Comparison of ENCODE assay signal across 7 cellular contexts in the genomic region with DNA sequence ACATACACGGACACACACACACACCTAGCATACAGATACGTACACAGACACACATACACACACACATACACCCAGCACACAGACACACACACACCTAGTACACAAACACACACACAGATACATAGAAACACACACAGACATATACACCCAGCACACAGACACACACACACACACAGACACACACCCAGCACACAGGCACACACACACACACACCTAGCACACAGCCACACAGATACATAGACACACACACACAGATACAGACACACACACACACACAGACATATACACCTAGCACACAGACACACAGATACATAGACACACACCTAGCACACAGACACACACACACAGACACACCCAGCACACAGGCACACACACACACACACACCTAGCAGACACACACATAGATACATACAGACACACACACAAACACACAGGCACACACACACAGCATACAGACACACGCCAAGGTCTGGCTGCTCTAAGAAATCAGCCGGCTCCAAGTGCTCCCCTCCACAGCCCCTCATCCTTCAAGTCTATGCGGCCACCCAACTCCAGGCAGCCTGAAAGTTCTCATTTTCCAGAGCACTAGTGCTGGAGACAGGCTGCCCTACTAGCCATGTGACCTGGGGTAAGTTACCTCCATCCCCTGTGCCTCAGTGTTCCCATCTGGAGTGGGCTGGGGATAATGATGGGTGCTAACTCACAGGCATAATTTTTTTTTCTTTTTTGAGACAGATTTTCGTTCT. TPM values are rescaled to one million over a fixed set of nuclear protein-coding genes. Genes with fewer than 3 reads are reported as not detected.
DNase-seq lines count a peak whose midpoint lies in the region; ATAC-seq and TF ChIP-seq lines count a peak whose summit lies in the region.
"Had no signal": no experiment of that assay in that cellular context is flagged by ENCODE, and none has a peak within 500 bp of the region (broad histone marks: within the 10 kb centered on the region; RNA-seq: fewer than 3 reads in every experiment).

No MANE protein-coding gene starts in this region.

- TF ChIP-seq CTCF in IMR-90 (conservative IDR thresholded peaks at IDR 0.05; ENCODE audit: low read depth, low read length) (no peak), mucosa of descending colon (IDR thresholded peaks at IDR 0.05) (no peak)

- no peak overlapping the region for H3K56ac ChIP-seq in IMR-90 (ENCODE audit: extremely low read depth, insufficient read depth, low read length)

- H2BK5ac ChIP-seq in IMR-90 (ENCODE audit: low read depth, low read length, poor library complexity, severe bottlenecking) = peak overlapping the region; percentile 88

- peak overlapping the region; percentile 57; the same call in 1 of the 2 replicates for H2AK5ac ChIP-seq in IMR-90 (ENCODE audit: low read depth, low read length)

- H3K36me3 ChIP-seq in IMR-90 (ENCODE audit: control insufficient read depth, insufficient read depth, low read length) = peaks cover 61% of the 10 kb centered on the region
- peaks cover 11% of the 10 kb centered on the region for H3K36me3 ChIP-seq in mucosa of descending colon (ENCODE audit: low read depth)

- no TSS peak for BruUV-seq in IMR-90 (replicated peaks; lab: Mats Ljungman, UMichigan)

- dilution Hi-C loops in IMR-90 (cut with HindIII; ENCODE audit: low sequenced_read_pairs, unreplicated experiment) = no loop called here

- H4K5ac ChIP-seq in IMR-90 (ENCODE audit: low read depth, low read length) = no peak overlapping the region

- H3K18ac ChIP-seq in IMR-90 (ENCODE audit: low read depth, low read length) = no peak overlapping the region

- TF ChIP-seq RAD21 in IMR-90 (IDR thresholded peaks at IDR 0.05; ENCODE audit: low read length) = no peak

- in situ Hi-C loops in IMR-90 (cut with MboI; ENCODE audit: low sequenced_read_pairs) = no loop called here

- no peak overlapping the region for H2AK9ac ChIP-seq in IMR-90 (replicated peaks; ENCODE audit: low read depth, low read length, poor library complexity)

- DNase-seq in IMR-90 = no peak
- no peak for DNase-seq in mucosa of descending colon
- no peak for DNase-seq in GOT3 (lab: John Stamatoyannopoulos, UW)
- no peak for DNase-seq in glomerular visceral epithelial cell (ENCODE audit: extremely low spot score)
- DNase-seq: NCI-H187, occipital lobe had no signal

- H3K4ac ChIP-seq in IMR-90 (ENCODE audit: low read depth, low read length) = no peak overlapping the region

- peaks cover 3% of the 10 kb centered on the region; the same call in 1 of the 2 replicates for H4K20me1 ChIP-seq in IMR-90 (ENCODE audit: insufficient read depth, low read length)

- H3K4me2 ChIP-seq in IMR-90 (ENCODE audit: low read depth, low read length) = no peak overlapping the region

- no peak overlapping the region for H2BK15ac ChIP-seq in IMR-90 (ENCODE audit: low read depth, low read length)

- no peak overlapping the region for H3K14ac ChIP-seq in IMR-90 (replicated peaks; ENCODE audit: low read depth, low read length)

- H3K4me1 ChIP-seq in IMR-90 (ENCODE audit: control insufficient read depth, insufficient read depth, low read length) (peaks cover 5% of the 10 kb centered on the region; the same call in 1 of the 2 replicates), mucosa of descending colon (ENCODE audit: low read depth) (no peaks in the 10 kb centered on the region)

- H3K9me1 ChIP-seq in IMR-90 (ENCODE audit: insufficient read depth, low read length) = no peaks in the 10 kb centered on the region

- POLR2A ChIA-PET in IMR-90 (lab: Charles Lee; ENCODE audit: unreplicated experiment) = no interaction called here

- CTCF ChIA-PET in IMR-90 (lab: Yijun Ruan, JAX) = interaction anchor here (0.7 to 1.6 kb wide), 8 partner anchors 11 to 72 kb away, joined by 3 to 12 read pairs (median 3); partner anchors contain the start of genes CSF3 and THRA

- intact Hi-C loops in IMR-90 (cut with micrococcal nuclease) = loop anchor here (2.0 kb wide), 1 partner anchor 24 kb away; the partner anchor contains the start of gene THRA
- intact Hi-C loops in mucosa of descending colon (cut with DNase I, micrococcal nuclease) = no loop called here

- no peak for TF ChIP-seq POLR2A in IMR-90 (IDR thresholded peaks at IDR 0.05; ENCODE audit: low read depth, low read length)

- no peak overlapping the region for H2BK20ac ChIP-seq in IMR-90 (ENCODE audit: low read depth, low read length)

- no peak overlapping the region for H3K9ac ChIP-seq in IMR-90 (ENCODE audit: low read depth, low read length)

- ATAC-seq in IMR-90 (ENCODE audit: low read depth) = no peak
- peak; percentile 4 for ATAC-seq in mucosa of descending colon

- H3K4me3 ChIP-seq in IMR-90 (ENCODE audit: insufficient read depth, low read depth, low read length) (no peak overlapping the region), mucosa of descending colon (no peak overlapping the region)
- H3K4me3 ChIP-seq: SK-N-MC had no signal

- H3K9me3 ChIP-seq in IMR-90 (ENCODE audit: control insufficient read depth, insufficient read depth, low read length) = no peaks in the 10 kb centered on the region
- H3K9me3 ChIP-seq in mucosa of descending colon = no peaks in the 10 kb centered on the region

- no peak overlapping the region for H2BK120ac ChIP-seq in IMR-90 (ENCODE audit: low read depth, low read length)

- H3K27me3 ChIP-seq in IMR-90 (ENCODE audit: control insufficient read depth, insufficient read depth, low read length) = no peaks in the 10 kb centered on the region

- no peaks in the 10 kb centered on the region; a peak in 1 of 4 replicates for H3K79me1 ChIP-seq in IMR-90 (ENCODE audit: low read depth in 1 of 2, low read length in 2 of 2)

- 87% methylated on average over 4 of the region's 6 CpGs; no CpG with 5 or more reads in 1 of the 2 experiments for WGBS in IMR-90 (ENCODE audit: extremely low coverage in 2 of 2, insufficient read length in 1 of 2), 2 experiments

- no peak overlapping the region for H3K27ac ChIP-seq in IMR-90 (ENCODE audit: insufficient read depth, low read length)
- H3K27ac ChIP-seq: SK-N-MC had no signal

- no peak overlapping the region for H4K91ac ChIP-seq in IMR-90 (ENCODE audit: insufficient read depth, low read depth, low read length)

- no peak overlapping the region for H4K8ac ChIP-seq in IMR-90 (ENCODE audit: low read depth in 2 of 2, low read length in 2 of 2)

- no peak overlapping the region for H3K23ac ChIP-seq in IMR-90 (ENCODE audit: low read depth, low read length)

- no peak overlapping the region for H2AFZ ChIP-seq in IMR-90 (replicated peaks; ENCODE audit: low read length, poor library complexity)

TF ChIP-seq in IMR-90, 13 proteins besides CTCF, POLR2A, EP300 and RAD21:
- TF ChIP-seq, protein P1, sequence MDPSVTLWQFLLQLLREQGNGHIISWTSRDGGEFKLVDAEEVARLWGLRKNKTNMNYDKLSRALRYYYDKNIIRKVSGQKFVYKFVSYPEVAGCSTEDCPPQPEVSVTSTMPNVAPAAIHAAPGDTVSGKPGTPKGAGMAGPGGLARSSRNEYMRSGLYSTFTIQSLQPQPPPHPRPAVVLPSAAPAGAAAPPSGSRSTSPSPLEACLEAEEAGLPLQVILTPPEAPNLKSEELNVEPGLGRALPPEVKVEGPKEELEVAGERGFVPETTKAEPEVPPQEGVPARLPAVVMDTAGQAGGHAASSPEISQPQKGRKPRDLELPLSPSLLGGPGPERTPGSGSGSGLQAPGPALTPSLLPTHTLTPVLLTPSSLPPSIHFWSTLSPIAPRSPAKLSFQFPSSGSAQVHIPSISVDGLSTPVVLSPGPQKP (IDR thresholded peaks at IDR 0.05; ENCODE audit: borderline replicate concordance, low read depth, low read length) = no peak
- TF ChIP-seq RCOR1 (IDR thresholded peaks at IDR 0.05; ENCODE audit: insufficient replicate concordance, low read length) (no peak), RFX5 (IDR thresholded peaks at IDR 0.05; ENCODE audit: low read depth, low read length) (no peak), CHD1 (IDR thresholded peaks at IDR 0.05; ENCODE audit: low read depth, low read length) (no peak), FOS (IDR thresholded peaks at IDR 0.05; ENCODE audit: low read depth, low read length) (no peak), MXI1 (IDR thresholded peaks at IDR 0.05; ENCODE audit: borderline replicate concordance, low read depth, low read length) (no peak)

RNA-seq across cellular contexts. Expression of gene NR1D1, which starts 13.2 kb away (rescaled TPM):
- total RNA-seq in IMR-90 (2012; rRNA removed) (0.28 and 0.36 TPM in 2 replicates), mucosa of descending colon (10 to 100 TPM in 2 of 3 donors, 1 to 10 TPM in 1; 9.3 to 15.0 (median 14.8) TPM)
- 4.4 and 7.2 TPM in 2 replicates for polyA plus RNA-seq in IMR-90 (2012; rRNA removed)
- polyA plus RNA-seq in IMR-90 (2012; cell fraction: cytosol; rRNA removed) = 4.1 and 8.6 TPM in 2 replicates
- 11.1 and 25.2 TPM in 2 replicates for polyA plus RNA-seq in IMR-90 (2012; cell fraction: nucleus; rRNA removed; ENCODE audit: low replicate concordance)

RNA-seq across cellular contexts. Expression of gene THRA, which starts 24.5 kb away (rescaled TPM):
- total RNA-seq in IMR-90 (2012; rRNA removed) = 20.8 and 22.0 TPM in 2 replicates
- polyA plus RNA-seq in IMR-90 (2012; rRNA removed) = 21.9 and 23.4 TPM in 2 replicates
- polyA plus RNA-seq in IMR-90 (2012; cell fraction: cytosol; rRNA removed) = 22.4 and 25.8 TPM in 2 replicates
- 17.8 and 22.5 TPM in 2 replicates for polyA plus RNA-seq in IMR-90 (2012; cell fraction: nucleus; rRNA removed; ENCODE audit: low replicate concordance)
- 100 to 1,000 TPM in 1 of 3 donors, 10 to 100 TPM in 2; 56.8 to 114 (median 60.0) TPM for total RNA-seq in mucosa of descending colon

RNA-seq across cellular contexts. Expression of gene MED24, which starts 33.0 kb away (rescaled TPM):
- total RNA-seq in IMR-90 (2012; rRNA removed) (18.6 and 25.8 TPM in 2 replicates), mucosa of descending colon (10 to 100 TPM; 76.6 to 90.2 (median 87.4) TPM)
- 73.6 and 79.0 TPM in 2 replicates for polyA plus RNA-seq in IMR-90 (2012; rRNA removed)
- 29.9 and 49.0 TPM in 2 replicates for polyA plus RNA-seq in IMR-90 (2012; cell fraction: cytosol; rRNA removed)
- 167 and 365 TPM in 2 replicates for polyA plus RNA-seq in IMR-90 (2012; cell fraction: nucleus; rRNA removed; ENCODE audit: low replicate concordance)

RNA-seq across cellular contexts. Expression of gene MSL1, which starts 34.5 kb away (rescaled TPM):
- 28.3 and 29.7 TPM in 2 replicates for total RNA-seq in IMR-90 (2012; rRNA removed)
- 38.4 and 48.4 TPM in 2 replicates for polyA plus RNA-seq in IMR-90 (2012; rRNA removed)
- 12.2 and 14.7 TPM in 2 replicates for polyA plus RNA-seq in IMR-90 (2012; cell fraction: cytosol; rRNA removed)
- polyA plus RNA-seq in IMR-90 (2012; cell fraction: nucleus; rRNA removed; ENCODE audit: low replicate concordance) = 45.5 and 129 TPM in 2 replicates
- 10 to 100 TPM; 83.7 to 100.0 (median 85.3) TPM for total RNA-seq in mucosa of descending colon

RNA-seq across cellular contexts. Expression of gene CASC3, which starts 53.1 kb away (rescaled TPM):
- 24.4 and 25.1 TPM in 2 replicates for total RNA-seq in IMR-90 (2012; rRNA removed)
- polyA plus RNA-seq in IMR-90 (2012; rRNA removed) = 36.2 and 38.9 TPM in 2 replicates
- 15.9 and 19.2 TPM in 2 replicates for polyA plus RNA-seq in IMR-90 (2012; cell fraction: cytosol; rRNA removed)
- 83.7 and 153 TPM in 2 replicates for polyA plus RNA-seq in IMR-90 (2012; cell fraction: nucleus; rRNA removed; ENCODE audit: low replicate concordance)
- 100 to 1,000 TPM in 1 of 3 donors, 10 to 100 TPM in 2; 62.2 to 134 (median 63.0) TPM for total RNA-seq in mucosa of descending colon
